Comparison of ENCODE assay signal across 7 cellular contexts in the genomic region with DNA sequence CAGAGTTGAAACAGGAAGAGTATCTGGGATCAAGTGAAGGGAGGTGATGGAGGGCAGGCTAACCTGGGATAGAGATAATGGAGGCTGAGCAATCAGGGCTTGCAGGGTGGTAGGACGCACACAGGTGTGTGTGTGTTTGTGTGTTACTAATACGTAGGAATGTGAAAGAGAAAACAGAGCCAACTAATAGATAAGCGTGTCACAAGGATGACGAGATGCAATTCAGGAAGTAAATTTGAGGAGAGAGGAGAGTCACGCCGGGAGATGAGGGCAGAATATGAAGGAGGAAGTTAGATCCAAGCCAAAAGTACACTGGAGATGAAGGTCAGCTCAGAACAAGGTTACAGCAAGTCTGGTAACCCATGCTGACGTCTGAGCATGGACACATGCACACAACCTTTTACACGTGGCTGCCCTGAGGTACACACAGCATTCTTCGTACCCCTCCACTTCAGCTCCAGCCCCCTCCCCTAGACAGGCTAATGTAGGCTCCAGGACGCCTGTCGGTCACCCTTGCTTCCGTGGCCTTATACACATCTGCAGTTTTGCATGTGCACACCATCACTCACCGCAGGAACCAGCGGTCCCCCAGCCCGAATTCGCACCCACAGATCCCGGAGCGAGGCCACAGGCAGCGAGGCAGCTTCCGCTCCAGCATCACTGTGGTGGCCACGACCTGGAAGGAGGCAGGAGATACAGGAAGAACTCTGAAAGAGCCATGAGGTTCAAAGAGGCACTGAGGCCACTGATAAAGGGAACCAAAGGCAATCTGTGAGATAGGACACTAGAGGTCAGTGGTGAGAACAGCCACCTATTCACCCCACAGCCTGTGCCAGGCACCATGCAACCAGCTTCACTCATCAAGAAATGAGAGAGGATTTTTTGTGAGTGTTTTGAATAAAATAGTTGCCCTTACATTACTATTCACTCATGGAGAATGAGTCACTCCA. TPM values are rescaled to one million over a fixed set of nuclear protein-coding genes. Genes with fewer than 3 reads are reported as not detected.
DNase-seq lines count a peak whose midpoint lies in the region; ATAC-seq, FAIRE-seq and TF ChIP-seq lines count a peak whose summit lies in the region.
"Had no signal": no experiment of that assay in that cellular context is flagged by ENCODE, and none has a peak within 500 bp of the region (broad histone marks: within the 10 kb centered on the region; RNA-seq: fewer than 3 reads in every experiment).

No MANE protein-coding gene starts in this region.

- CTCF ChIA-PET in activated CD8-positive, alpha-beta T cell treated with anti-CD3 and anti-CD28 coated beads for 36 hours (lab: Charles Lee): interaction anchor here (0.7 to 1.7 kb wide), 3 partner anchors 29 to 305 kb away, joined by 3 to 5 read pairs (median 4); no protein-coding TSS in a partner anchor

- peak; percentile 58 for FAIRE-seq in GM18507 (lab: Jason Lieb, UNC)

- DNase-seq in GM18507 (ENCODE audit: extremely low spot score, insufficient read length, low read depth) (no peak), SKM-1 treated with dmso at 0.1 percent for 144 hours (lab: John Stamatoyannopoulos, UW; ENCODE audit: unreplicated experiment) (peak; percentile 49), myocyte (ENCODE audit: low read depth) (peak; percentile 25)
- DNase-seq in activated CD8-positive, alpha-beta T cell treated with anti-CD3 and anti-CD28 coated beads for 36 hours: no peak
- no peak for DNase-seq in stimulated activated CD4-positive, alpha-beta T cell treated with anti-CD3 and anti-CD28 coated beads, Interleukin-2, amount 100 ng/mL, for 48 hours

- no peak for TF ChIP-seq CTCF in activated CD8-positive, alpha-beta T cell treated with anti-CD3 and anti-CD28 coated beads for 36 hours (IDR thresholded peaks at IDR 0.05)

- H3K27ac Mint-ChIP-seq in activated CD8-positive, alpha-beta T cell treated with anti-CD3 and anti-CD28 coated beads for 36 hours: no peak overlapping the region

- no peaks in the 10 kb centered on the region for H3K36me3 Mint-ChIP-seq in activated CD8-positive, alpha-beta T cell treated with anti-CD3 and anti-CD28 coated beads for 36 hours (ENCODE audit: low read depth)

- POLR2A ChIA-PET in activated CD8-positive, alpha-beta T cell treated with anti-CD3 and anti-CD28 coated beads for 36 hours (lab: Charles Lee): no interaction called here

- no peaks in the 10 kb centered on the region for H3K4me1 Mint-ChIP-seq in activated CD8-positive, alpha-beta T cell treated with anti-CD3 and anti-CD28 coated beads for 36 hours (ENCODE audit: low read depth)

- H3K9me3 Mint-ChIP-seq in activated CD8-positive, alpha-beta T cell treated with anti-CD3 and anti-CD28 coated beads for 36 hours: no peaks in the 10 kb centered on the region

- intact Hi-C loops in activated CD8-positive, alpha-beta T cell treated with anti-CD3 and anti-CD28 coated beads for 36 hours (cut with micrococcal nuclease): no loop called here

- H3K27me3 Mint-ChIP-seq in activated CD8-positive, alpha-beta T cell treated with anti-CD3 and anti-CD28 coated beads for 36 hours: peaks cover 13% of the 10 kb centered on the region

- no peak overlapping the region for H3K4me3 Mint-ChIP-seq in activated CD8-positive, alpha-beta T cell treated with anti-CD3 and anti-CD28 coated beads for 36 hours

- no peak for ATAC-seq in HG03354 (IDR thresholded peaks at IDR 0.05; ENCODE audit: poor library complexity, severe bottlenecking, unreplicated experiment)
- ATAC-seq in activated CD8-positive, alpha-beta T cell treated with anti-CD3 and anti-CD28 coated beads for 36 hours: no peak

RNA-seq across cellular contexts. Expression of gene TRPV6, which starts 23.7 kb away (rescaled TPM):
- total RNA-seq in myocyte: not detected in 2 replicates
- not detected for polyA plus RNA-seq in myocyte (2012)
- total RNA-seq in activated CD8-positive, alpha-beta T cell treated with anti-CD3 and anti-CD28 coated beads for 36 hours: not detected

RNA-seq across cellular contexts. Expression of gene TRPV5, which starts 24.4 kb away (rescaled TPM):
- not detected in 2 replicates for total RNA-seq in myocyte
- not detected for polyA plus RNA-seq in myocyte (2012)
- not detected for total RNA-seq in activated CD8-positive, alpha-beta T cell treated with anti-CD3 and anti-CD28 coated beads for 36 hours
- total RNA-seq: adrenal gland had no signal
- polyA plus RNA-seq: adrenal gland had no signal

RNA-seq across cellular contexts. Expression of gene LLCFC1, which starts 30.1 kb away (rescaled TPM):
- total RNA-seq in myocyte: not detected in 2 replicates
- not detected for polyA plus RNA-seq in myocyte (2012)
- total RNA-seq in activated CD8-positive, alpha-beta T cell treated with anti-CD3 and anti-CD28 coated beads for 36 hours: not detected
- total RNA-seq: adrenal gland had no signal
- polyA plus RNA-seq: adrenal gland had no signal

RNA-seq across cellular contexts. Expression of gene KEL, which starts 53.0 kb away (rescaled TPM):
- not detected in 2 replicates for total RNA-seq in myocyte
- polyA plus RNA-seq in myocyte (2012): 0.24 TPM
- total RNA-seq in activated CD8-positive, alpha-beta T cell treated with anti-CD3 and anti-CD28 coated beads for 36 hours: under 1 TPM; 0.45 to 0.49 TPM

RNA-seq across cellular contexts. Expression of gene EPHB6, which starts 54.3 kb away (rescaled TPM):
- 0.08 and 0.16 TPM in 2 replicates for total RNA-seq in myocyte
- 0.33 TPM for polyA plus RNA-seq in myocyte (2012)
- 1 to 10 TPM; 3.5 to 5.5 TPM for total RNA-seq in activated CD8-positive, alpha-beta T cell treated with anti-CD3 and anti-CD28 coated beads for 36 hours

Comparison
In these comparisons a context has a peak if more than half of its experiments do, and no peak if none do; other contexts are left out.
1. DNase-seq: peak in SKM-1 treated with dmso at 0.1 percent for 144 hours (single experiment) and myocyte (single experiment); none in GM18507 (single experiment), activated CD8-positive, alpha-beta T cell treated with anti-CD3 and anti-CD28 coated beads for 36 hours (single experiment) and stimulated activated CD4-positive, alpha-beta T cell treated with anti-CD3 and anti-CD28 coated beads, Interleukin-2, amount 100 ng/mL, for 48 hours (0 of 2).